Comparison of ENCODE assay signal across 1 cellular context in the genomic region with DNA sequence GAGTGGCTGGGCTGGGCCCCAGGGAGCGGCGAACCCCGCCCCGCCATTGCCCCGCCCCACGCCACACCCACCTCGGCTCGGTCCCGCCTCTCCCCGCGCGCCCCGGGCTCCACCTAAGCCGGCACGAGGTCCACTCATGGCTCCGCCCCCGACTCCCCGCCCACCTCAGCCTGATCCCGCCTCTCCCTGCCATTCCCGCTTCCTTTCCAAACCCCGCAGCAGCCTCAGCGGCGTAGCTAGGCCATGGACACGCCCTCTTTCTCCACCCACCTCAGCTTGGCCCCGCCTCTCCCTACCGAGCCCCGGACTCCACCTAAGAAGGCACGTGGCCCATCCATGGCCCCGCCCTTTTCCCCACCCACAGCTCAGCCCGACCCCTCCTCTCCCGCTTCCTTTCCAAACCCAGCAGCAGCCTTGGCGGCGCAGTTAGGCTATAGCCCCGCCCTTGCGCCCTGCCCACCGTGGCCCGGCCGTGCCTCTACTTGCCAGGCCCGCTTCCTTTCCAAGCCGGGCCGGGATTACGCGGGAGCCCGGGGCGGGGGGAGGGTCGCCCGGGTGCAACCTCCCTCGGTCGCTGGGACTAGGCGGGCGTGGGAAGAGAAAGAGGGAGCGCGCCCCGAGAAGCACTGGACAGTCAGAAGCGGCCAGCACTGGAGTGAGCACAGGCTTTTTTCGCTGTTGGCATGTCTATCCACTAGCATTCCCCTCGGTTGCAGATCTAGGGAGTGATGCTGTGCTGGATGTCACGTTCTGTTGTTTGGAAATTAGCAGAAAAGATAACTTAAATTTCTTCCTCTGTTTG.
A peak's percentile ranks its signal among the peaks of the same experiment; 100 is the strongest.
TF ChIP-seq lines count a peak whose summit lies in the region.

A gene with protein sequence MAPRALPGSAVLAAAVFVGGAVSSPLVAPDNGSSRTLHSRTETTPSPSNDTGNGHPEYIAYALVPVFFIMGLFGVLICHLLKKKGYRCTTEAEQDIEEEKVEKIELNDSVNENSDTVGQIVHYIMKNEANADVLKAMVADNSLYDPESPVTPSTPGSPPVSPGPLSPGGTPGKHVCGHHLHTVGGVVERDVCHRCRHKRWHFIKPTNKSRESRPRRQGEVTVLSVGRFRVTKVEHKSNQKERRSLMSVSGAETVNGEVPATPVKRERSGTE (minus strand): TSS at position 4 of the 802 bp plus-strand sequence. CDS start 89 bp downstream, outside the sequence.

TF ChIP-seq in HepG2, 621 proteins besides CTCF, POLR2A, EP300 and RAD21 (continued from another document and continues in another):
- TF ChIP-seq, protein P1, sequence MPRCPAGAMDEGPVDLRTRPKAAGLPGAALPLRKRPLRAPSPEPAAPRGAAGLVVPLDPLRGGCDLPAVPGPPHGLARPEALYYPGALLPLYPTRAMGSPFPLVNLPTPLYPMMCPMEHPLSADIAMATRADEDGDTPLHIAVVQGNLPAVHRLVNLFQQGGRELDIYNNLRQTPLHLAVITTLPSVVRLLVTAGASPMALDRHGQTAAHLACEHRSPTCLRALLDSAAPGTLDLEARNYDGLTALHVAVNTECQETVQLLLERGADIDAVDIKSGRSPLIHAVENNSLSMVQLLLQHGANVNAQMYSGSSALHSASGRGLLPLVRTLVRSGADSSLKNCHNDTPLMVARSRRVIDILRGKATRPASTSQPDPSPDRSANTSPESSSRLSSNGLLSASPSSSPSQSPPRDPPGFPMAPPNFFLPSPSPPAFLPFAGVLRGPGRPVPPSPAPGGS (CRISPR knock-in tag; IDR thresholded peaks at IDR 0.05) = no peak; the same call in 1 of the 2 replicates
- TF ChIP-seq GLI4 (CRISPR knock-in tag; IDR thresholded peaks at IDR 0.05; ENCODE audit: borderline replicate concordance) = no peak
- TF ChIP-seq, protein P2, sequence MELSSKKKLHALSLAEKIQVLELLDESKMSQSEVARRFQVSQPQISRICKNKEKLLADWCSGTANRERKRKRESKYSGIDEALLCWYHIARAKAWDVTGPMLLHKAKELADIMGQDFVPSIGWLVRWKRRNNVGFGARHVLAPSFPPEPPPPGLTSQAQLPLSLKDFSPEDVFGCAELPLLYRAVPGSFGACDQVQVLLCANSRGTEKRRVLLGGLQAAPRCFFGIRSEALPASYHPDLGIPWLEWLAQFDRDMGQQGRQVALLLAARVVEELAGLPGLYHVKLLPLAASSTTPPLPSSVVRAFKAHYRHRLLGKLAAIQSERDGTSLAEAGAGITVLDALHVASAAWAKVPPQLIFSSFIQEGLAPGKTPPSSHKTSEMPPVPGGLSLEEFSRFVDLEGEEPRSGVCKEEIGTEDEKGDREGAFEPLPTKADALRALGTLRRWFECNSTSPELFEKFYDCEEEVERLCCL (CRISPR knock-in tag; IDR thresholded peaks at IDR 0.05; ENCODE audit: borderline replicate concordance) = no peak
- TF ChIP-seq PPARG (CRISPR knock-in tag; conservative IDR thresholded peaks at IDR 0.05) = peak; percentile 3; the same call in 1 of the 2 replicates
- TF ChIP-seq, protein P3, sequence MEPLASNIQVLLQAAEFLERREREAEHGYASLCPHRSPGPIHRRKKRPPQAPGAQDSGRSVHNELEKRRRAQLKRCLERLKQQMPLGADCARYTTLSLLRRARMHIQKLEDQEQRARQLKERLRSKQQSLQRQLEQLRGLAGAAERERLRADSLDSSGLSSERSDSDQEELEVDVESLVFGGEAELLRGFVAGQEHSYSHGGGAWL (CRISPR knock-in tag; IDR thresholded peaks at IDR 0.05) = no peak
- peak; percentile 88 for TF ChIP-seq MTA1 (CRISPR knock-in tag; IDR thresholded peaks at IDR 0.05; ENCODE audit: borderline replicate concordance)
- TF ChIP-seq ATF7 (IDR thresholded peaks at IDR 0.05) = no peak
- no peak for TF ChIP-seq ATF7 (CRISPR knock-in tag; IDR thresholded peaks at IDR 0.05)
- TF ChIP-seq, protein P4, sequence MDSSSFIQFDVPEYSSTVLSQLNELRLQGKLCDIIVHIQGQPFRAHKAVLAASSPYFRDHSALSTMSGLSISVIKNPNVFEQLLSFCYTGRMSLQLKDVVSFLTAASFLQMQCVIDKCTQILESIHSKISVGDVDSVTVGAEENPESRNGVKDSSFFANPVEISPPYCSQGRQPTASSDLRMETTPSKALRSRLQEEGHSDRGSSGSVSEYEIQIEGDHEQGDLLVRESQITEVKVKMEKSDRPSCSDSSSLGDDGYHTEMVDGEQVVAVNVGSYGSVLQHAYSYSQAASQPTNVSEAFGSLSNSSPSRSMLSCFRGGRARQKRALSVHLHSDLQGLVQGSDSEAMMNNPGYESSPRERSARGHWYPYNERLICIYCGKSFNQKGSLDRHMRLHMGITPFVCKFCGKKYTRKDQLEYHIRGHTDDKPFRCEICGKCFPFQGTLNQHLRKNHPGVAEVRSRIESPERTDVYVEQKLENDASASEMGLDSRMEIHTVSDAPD (CRISPR knock-in tag; IDR thresholded peaks at IDR 0.05) = peak; percentile 71; the same call in 1 of the 2 replicates
- TF ChIP-seq, protein P5, sequence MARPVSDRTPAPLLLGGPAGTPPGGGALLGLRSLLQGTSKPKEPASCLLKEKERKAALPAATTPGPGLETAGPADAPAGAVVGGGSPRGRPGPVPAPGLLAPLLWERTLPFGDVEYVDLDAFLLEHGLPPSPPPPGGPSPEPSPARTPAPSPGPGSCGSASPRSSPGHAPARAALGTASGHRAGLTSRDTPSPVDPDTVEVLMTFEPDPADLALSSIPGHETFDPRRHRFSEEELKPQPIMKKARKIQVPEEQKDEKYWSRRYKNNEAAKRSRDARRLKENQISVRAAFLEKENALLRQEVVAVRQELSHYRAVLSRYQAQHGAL (CRISPR knock-in tag; IDR thresholded peaks at IDR 0.05; ENCODE audit: not compliant biosample characterization) = no peak
- peak; percentile 52 for TF ChIP-seq ZNF781 (CRISPR knock-in tag; IDR thresholded peaks at IDR 0.05; ENCODE audit: borderline replicate concordance, not compliant biosample characterization)
- TF ChIP-seq ZNF614 (CRISPR knock-in tag; IDR thresholded peaks at IDR 0.05; ENCODE audit: borderline replicate concordance) = peak; percentile 65; the same call in 1 of the 2 replicates
- TF ChIP-seq CREB1 (IDR thresholded peaks at IDR 0.05) = peak; percentile 53; the same call in 1 of the 2 replicates
- TF ChIP-seq CREB1 (CRISPR knock-in tag; IDR thresholded peaks at IDR 0.05) = no peak
- TF ChIP-seq CCDC6 (CRISPR knock-in tag; IDR thresholded peaks at IDR 0.05) = 0 out of 2 replicates have a peak, but pooled peaks have one; percentile 59
- 0 out of 2 replicates have a peak, but pooled peaks have one; percentile 15 for TF ChIP-seq EED (CRISPR knock-in tag; IDR thresholded peaks at IDR 0.05)
- TF ChIP-seq, protein P6, sequence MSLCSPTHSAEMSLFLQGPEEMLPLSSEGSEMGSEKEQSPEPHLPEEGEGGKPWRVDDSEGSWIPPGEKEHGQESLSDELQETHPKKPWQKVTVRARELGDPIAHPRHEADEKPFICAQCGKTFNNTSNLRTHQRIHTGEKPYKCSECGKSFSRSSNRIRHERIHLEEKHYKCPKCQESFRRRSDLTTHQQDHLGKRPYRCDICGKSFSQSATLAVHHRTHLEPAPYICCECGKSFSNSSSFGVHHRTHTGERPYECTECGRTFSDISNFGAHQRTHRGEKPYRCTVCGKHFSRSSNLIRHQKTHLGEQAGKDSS (CRISPR knock-in tag; IDR thresholded peaks at IDR 0.05; ENCODE audit: borderline replicate concordance, low read depth) = peak; percentile 41; the same call in 1 of the 2 replicates
- TF ChIP-seq MIER3 (CRISPR knock-in tag; IDR thresholded peaks at IDR 0.05; ENCODE audit: borderline replicate concordance) = no peak
- no peak for TF ChIP-seq GATA4 (IDR thresholded peaks at IDR 0.05; ENCODE audit: borderline replicate concordance, low read depth)
- TF ChIP-seq CBX1 (IDR thresholded peaks at IDR 0.05; ENCODE audit: low read depth) = no peak
- peak; percentile 44; the same call in 1 of the 2 replicates for TF ChIP-seq ELF3 (CRISPR knock-in tag; IDR thresholded peaks at IDR 0.05)
- 0 out of 2 replicates have a peak, but pooled peaks have one; percentile 23 for TF ChIP-seq RBFOX2 (IDR thresholded peaks at IDR 0.05; ENCODE audit: low read depth, low read length)
- TF ChIP-seq ZFX (CRISPR knock-in tag; IDR thresholded peaks at IDR 0.05; ENCODE audit: low read depth) = peak; percentile 71; the same call in 1 of the 2 replicates
- peak; percentile 64 for TF ChIP-seq ZNF629 (CRISPR knock-in tag; conservative IDR thresholded peaks at IDR 0.05)
- TF ChIP-seq, protein P7, sequence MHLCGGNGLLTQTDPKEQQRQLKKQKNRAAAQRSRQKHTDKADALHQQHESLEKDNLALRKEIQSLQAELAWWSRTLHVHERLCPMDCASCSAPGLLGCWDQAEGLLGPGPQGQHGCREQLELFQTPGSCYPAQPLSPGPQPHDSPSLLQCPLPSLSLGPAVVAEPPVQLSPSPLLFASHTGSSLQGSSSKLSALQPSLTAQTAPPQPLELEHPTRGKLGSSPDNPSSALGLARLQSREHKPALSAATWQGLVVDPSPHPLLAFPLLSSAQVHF (CRISPR knock-in tag; IDR thresholded peaks at IDR 0.05) = 0 out of 2 replicates have a peak, but pooled peaks have one; percentile 33
- TF ChIP-seq ZIK1 (CRISPR knock-in tag; IDR thresholded peaks at IDR 0.05; ENCODE audit: borderline replicate concordance, low read depth) = no peak; the same call in 1 of the 2 replicates
- TF ChIP-seq CCAR2 (optimal IDR thresholded peaks at IDR 0.05; ENCODE audit: low read depth, low read length) = no peak
- TF ChIP-seq, protein P8, sequence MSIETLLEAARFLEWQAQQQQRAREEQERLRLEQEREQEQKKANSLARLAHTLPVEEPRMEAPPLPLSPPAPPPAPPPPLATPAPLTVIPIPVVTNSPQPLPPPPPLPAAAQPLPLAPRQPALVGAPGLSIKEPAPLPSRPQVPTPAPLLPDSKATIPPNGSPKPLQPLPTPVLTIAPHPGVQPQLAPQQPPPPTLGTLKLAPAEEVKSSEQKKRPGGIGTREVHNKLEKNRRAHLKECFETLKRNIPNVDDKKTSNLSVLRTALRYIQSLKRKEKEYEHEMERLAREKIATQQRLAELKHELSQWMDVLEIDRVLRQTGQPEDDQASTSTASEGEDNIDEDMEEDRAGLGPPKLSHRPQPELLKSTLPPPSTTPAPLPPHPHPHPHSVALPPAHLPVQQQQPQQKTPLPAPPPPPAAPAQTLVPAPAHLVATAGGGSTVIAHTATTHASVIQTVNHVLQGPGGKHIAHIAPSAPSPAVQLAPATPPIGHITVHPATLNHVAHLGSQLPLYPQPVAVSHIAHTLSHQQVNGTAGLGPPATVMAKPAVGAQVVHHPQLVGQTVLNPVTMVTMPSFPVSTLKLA (IDR thresholded peaks at IDR 0.05) = peak; percentile 91
- TF ChIP-seq, protein P9, sequence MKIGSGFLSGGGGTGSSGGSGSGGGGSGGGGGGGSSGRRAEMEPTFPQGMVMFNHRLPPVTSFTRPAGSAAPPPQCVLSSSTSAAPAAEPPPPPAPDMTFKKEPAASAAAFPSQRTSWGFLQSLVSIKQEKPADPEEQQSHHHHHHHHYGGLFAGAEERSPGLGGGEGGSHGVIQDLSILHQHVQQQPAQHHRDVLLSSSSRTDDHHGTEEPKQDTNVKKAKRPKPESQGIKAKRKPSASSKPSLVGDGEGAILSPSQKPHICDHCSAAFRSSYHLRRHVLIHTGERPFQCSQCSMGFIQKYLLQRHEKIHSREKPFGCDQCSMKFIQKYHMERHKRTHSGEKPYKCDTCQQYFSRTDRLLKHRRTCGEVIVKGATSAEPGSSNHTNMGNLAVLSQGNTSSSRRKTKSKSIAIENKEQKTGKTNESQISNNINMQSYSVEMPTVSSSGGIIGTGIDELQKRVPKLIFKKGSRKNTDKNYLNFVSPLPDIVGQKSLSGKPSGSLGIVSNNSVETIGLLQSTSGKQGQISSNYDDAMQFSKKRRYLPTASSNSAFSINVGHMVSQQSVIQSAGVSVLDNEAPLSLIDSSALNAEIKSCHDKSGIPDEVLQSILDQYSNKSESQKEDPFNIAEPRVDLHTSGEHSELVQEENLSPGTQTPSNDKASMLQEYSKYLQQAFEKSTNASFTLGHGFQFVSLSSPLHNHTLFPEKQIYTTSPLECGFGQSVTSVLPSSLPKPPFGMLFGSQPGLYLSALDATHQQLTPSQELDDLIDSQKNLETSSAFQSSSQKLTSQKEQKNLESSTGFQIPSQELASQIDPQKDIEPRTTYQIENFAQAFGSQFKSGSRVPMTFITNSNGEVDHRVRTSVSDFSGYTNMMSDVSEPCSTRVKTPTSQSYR (CRISPR knock-in tag; IDR thresholded peaks at IDR 0.05; ENCODE audit: borderline replicate concordance) = 0 out of 2 replicates have a peak, but pooled peaks have one; percentile 24
- TF ChIP-seq HOXA7 (CRISPR knock-in tag; IDR thresholded peaks at IDR 0.05) = no peak
- TF ChIP-seq SMARCC2 (IDR thresholded peaks at IDR 0.05) = no peak
- TF ChIP-seq, protein P10, sequence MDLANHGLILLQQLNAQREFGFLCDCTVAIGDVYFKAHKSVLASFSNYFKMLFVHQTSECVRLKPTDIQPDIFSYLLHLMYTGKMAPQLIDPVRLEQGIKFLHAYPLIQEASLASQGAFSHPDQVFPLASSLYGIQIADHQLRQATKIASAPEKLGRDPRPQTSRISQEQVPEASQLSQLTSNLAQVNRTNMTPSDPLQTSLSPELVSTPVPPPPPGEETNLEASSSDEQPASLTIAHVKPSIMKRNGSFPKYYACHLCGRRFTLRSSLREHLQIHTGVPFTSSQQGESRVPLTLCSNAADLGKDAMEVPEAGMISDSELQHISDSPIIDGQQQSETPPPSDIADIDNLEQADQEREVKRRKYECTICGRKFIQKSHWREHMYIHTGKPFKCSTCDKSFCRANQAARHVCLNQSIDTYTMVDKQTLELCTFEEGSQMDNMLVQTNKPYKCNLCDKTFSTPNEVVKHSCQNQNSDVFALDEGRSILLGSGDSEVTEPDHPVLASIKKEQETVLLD (CRISPR knock-in tag; IDR thresholded peaks at IDR 0.05; ENCODE audit: low read depth) = peak; percentile 37; the same call in 1 of the 2 replicates
- no peak; the same call in 1 of the 2 replicates for TF ChIP-seq KAT8 (CRISPR knock-in tag; IDR thresholded peaks at IDR 0.05)
- TF ChIP-seq, protein P11, sequence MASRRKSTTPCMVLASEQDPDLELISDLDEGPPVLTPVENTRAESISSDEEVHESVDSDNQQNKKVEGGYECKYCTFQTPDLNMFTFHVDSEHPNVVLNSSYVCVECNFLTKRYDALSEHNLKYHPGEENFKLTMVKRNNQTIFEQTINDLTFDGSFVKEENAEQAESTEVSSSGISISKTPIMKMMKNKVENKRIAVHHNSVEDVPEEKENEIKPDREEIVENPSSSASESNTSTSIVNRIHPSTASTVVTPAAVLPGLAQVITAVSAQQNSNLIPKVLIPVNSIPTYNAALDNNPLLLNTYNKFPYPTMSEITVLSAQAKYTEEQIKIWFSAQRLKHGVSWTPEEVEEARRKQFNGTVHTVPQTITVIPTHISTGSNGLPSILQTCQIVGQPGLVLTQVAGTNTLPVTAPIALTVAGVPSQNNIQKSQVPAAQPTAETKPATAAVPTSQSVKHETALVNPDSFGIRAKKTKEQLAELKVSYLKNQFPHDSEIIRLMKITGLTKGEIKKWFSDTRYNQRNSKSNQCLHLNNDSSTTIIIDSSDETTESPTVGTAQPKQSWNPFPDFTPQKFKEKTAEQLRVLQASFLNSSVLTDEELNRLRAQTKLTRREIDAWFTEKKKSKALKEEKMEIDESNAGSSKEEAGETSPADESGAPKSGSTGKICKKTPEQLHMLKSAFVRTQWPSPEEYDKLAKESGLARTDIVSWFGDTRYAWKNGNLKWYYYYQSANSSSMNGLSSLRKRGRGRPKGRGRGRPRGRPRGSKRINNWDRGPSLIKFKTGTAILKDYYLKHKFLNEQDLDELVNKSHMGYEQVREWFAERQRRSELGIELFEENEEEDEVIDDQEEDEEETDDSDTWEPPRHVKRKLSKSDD (CRISPR knock-in tag; IDR thresholded peaks at IDR 0.05; ENCODE audit: low read depth) = no peak
- no peak for TF ChIP-seq ZNF674 (CRISPR knock-in tag; IDR thresholded peaks at IDR 0.05; ENCODE audit: low read depth)
- peak; percentile 93 for TF ChIP-seq ZNF292 (CRISPR knock-in tag; IDR thresholded peaks at IDR 0.05; ENCODE audit: borderline replicate concordance, low read depth)
